Comparison of ENCODE assay signal across 1 cellular context in the genomic region with DNA sequence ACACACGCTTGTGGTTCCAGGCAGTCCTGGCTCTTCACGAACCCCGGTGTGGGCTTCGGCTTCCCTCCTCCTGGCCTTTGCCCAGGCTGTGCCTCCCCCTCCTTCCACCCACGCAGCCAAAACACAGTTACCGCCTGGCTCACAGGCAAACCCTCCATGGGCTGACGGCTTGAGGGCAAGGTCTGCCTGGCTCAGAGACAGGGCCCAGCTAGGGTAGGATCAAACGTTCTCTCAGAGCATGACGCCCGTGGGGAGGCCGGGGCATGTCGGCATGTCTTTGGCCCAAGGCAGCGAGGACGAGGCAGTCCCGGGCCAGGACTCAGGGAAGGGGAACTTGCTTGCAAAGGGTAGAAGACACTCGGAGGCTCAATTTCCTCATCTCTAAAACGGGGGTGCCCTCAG.
TF ChIP-seq lines count a peak whose summit lies in the region.

No MANE protein-coding gene starts in this region.

TF ChIP-seq in HepG2, 621 proteins besides CTCF, POLR2A, EP300 and RAD21 (continued from another document and continues in another):
- TF ChIP-seq RFX3 (CRISPR knock-in tag; IDR thresholded peaks at IDR 0.05) (no peak), ZNF598 (CRISPR knock-in tag; IDR thresholded peaks at IDR 0.05; ENCODE audit: borderline replicate concordance) (no peak), ZNF451 (CRISPR knock-in tag; IDR thresholded peaks at IDR 0.05) (0 out of 2 replicates have a peak, but pooled peaks have one; percentile 26), ATRX (CRISPR knock-in tag; IDR thresholded peaks at IDR 0.05; ENCODE audit: borderline replicate concordance) (no peak), ZNF607 (CRISPR knock-in tag; IDR thresholded peaks at IDR 0.05; ENCODE audit: borderline replicate concordance) (no peak), HMGXB4 (CRISPR knock-in tag; IDR thresholded peaks at IDR 0.05; ENCODE audit: borderline replicate concordance in 1 of 2, low read depth in 1 of 2) (no peak), ZNF256 (CRISPR knock-in tag; conservative IDR thresholded peaks at IDR 0.05) (no peak), ESRRA (CRISPR knock-in tag; IDR thresholded peaks at IDR 0.05; ENCODE audit: low read depth) (0 out of 2 replicates have a peak, but pooled peaks have one; percentile 41), RBM22 (optimal IDR thresholded peaks at IDR 0.05; ENCODE audit: low read length) (no peak), ZNF318 (CRISPR knock-in tag; IDR thresholded peaks at IDR 0.05) (no peak), MED8 (CRISPR knock-in tag; IDR thresholded peaks at IDR 0.05; ENCODE audit: insufficient replicate concordance) (no peak), CC2D1A (CRISPR knock-in tag; IDR thresholded peaks at IDR 0.05) (no peak), MAFK (conservative IDR thresholded peaks at IDR 0.05 in 1 of 2, IDR thresholded peaks at IDR 0.05 in 1 of 2; ENCODE audit: low read length in 2 of 2) (no peak), MEF2D (CRISPR knock-in tag; IDR thresholded peaks at IDR 0.05) (peak; percentile 25; the same call in 1 of the 2 replicates), JUN (CRISPR knock-in tag; IDR thresholded peaks at IDR 0.05) (0 out of 2 replicates have a peak, but pooled peaks have one; percentile 19), PAF1 (CRISPR knock-in tag; IDR thresholded peaks at IDR 0.05) (no peak), ZNF547 (CRISPR knock-in tag; IDR thresholded peaks at IDR 0.05) (peak; percentile 10; the same call in 1 of the 2 replicates), FOSL2 (CRISPR knock-in tag; IDR thresholded peaks at IDR 0.05) (no peak), KDM6A (CRISPR knock-in tag; IDR thresholded peaks at IDR 0.05; ENCODE audit: low read depth) (0 out of 2 replicates have a peak, but pooled peaks have one; percentile 31), ZNF777 (CRISPR knock-in tag; IDR thresholded peaks at IDR 0.05) (peak; percentile 30; the same call in 1 of the 2 replicates), EED (CRISPR knock-in tag; IDR thresholded peaks at IDR 0.05) (no peak), TOPORS (CRISPR knock-in tag; IDR thresholded peaks at IDR 0.05) (0 out of 2 replicates have a peak, but pooled peaks have one; percentile 38), ZNF703 (CRISPR knock-in tag; IDR thresholded peaks at IDR 0.05; ENCODE audit: borderline replicate concordance) (no peak), CREB1 (IDR thresholded peaks at IDR 0.05) (no peak), CREB1 (CRISPR knock-in tag; IDR thresholded peaks at IDR 0.05) (no peak), SUZ12 (IDR thresholded peaks at IDR 0.05; ENCODE audit: low read depth, low read length) (no peak)
- TF ChIP-seq, protein P1, sequence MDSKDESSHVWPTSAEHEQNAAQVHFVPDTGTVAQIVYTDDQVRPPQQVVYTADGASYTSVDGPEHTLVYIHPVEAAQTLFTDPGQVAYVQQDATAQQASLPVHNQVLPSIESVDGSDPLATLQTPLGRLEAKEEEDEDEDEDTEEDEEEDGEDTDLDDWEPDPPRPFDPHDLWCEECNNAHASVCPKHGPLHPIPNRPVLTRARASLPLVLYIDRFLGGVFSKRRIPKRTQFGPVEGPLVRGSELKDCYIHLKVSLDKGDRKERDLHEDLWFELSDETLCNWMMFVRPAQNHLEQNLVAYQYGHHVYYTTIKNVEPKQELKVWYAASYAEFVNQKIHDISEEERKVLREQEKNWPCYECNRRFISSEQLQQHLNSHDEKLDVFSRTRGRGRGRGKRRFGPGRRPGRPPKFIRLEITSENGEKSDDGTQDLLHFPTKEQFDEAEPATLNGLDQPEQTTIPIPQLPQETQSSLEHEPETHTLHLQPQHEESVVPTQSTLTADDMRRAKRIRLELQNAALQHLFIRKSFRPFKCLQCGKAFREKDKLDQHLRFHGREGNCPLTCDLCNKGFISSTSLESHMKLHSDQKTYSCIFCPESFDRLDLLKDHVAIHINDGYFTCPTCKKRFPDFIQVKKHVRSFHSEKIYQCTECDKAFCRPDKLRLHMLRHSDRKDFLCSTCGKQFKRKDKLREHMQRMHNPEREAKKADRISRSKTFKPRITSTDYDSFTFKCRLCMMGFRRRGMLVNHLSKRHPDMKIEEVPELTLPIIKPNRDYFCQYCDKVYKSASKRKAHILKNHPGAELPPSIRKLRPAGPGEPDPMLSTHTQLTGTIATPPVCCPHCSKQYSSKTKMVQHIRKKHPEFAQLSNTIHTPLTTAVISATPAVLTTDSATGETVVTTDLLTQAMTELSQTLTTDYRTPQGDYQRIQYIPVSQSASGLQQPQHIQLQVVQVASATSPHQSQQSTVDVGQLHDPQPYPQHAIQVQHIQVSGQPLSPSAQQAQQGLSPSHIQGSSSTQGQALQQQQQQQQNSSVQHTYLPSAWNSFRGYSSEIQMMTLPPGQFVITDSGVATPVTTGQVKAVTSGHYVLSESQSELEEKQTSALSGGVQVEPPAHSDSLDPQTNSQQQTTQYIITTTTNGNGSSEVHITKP (CRISPR knock-in tag; IDR thresholded peaks at IDR 0.05; ENCODE audit: low read depth): no peak
- TF ChIP-seq, protein P2, sequence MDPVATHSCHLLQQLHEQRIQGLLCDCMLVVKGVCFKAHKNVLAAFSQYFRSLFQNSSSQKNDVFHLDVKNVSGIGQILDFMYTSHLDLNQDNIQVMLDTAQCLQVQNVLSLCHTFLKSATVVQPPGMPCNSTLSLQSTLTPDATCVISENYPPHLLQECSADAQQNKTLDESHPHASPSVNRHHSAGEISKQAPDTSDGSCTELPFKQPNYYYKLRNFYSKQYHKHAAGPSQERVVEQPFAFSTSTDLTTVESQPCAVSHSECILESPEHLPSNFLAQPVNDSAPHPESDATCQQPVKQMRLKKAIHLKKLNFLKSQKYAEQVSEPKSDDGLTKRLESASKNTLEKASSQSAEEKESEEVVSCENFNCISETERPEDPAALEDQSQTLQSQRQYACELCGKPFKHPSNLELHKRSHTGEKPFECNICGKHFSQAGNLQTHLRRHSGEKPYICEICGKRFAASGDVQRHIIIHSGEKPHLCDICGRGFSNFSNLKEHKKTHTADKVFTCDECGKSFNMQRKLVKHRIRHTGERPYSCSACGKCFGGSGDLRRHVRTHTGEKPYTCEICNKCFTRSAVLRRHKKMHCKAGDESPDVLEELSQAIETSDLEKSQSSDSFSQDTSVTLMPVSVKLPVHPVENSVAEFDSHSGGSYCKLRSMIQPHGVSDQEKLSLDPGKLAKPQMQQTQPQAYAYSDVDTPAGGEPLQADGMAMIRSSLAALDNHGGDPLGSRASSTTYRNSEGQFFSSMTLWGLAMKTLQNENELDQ (CRISPR knock-in tag; IDR thresholded peaks at IDR 0.05; ENCODE audit: borderline replicate concordance): no peak
- TF ChIP-seq, protein P3, sequence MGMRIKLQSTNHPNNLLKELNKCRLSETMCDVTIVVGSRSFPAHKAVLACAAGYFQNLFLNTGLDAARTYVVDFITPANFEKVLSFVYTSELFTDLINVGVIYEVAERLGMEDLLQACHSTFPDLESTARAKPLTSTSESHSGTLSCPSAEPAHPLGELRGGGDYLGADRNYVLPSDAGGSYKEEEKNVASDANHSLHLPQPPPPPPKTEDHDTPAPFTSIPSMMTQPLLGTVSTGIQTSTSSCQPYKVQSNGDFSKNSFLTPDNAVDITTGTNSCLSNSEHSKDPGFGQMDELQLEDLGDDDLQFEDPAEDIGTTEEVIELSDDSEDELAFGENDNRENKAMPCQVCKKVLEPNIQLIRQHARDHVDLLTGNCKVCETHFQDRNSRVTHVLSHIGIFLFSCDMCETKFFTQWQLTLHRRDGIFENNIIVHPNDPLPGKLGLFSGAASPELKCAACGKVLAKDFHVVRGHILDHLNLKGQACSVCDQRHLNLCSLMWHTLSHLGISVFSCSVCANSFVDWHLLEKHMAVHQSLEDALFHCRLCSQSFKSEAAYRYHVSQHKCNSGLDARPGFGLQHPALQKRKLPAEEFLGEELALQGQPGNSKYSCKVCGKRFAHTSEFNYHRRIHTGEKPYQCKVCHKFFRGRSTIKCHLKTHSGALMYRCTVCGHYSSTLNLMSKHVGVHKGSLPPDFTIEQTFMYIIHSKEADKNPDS (CRISPR knock-in tag; IDR thresholded peaks at IDR 0.05): no peak
- TF ChIP-seq, protein P4, sequence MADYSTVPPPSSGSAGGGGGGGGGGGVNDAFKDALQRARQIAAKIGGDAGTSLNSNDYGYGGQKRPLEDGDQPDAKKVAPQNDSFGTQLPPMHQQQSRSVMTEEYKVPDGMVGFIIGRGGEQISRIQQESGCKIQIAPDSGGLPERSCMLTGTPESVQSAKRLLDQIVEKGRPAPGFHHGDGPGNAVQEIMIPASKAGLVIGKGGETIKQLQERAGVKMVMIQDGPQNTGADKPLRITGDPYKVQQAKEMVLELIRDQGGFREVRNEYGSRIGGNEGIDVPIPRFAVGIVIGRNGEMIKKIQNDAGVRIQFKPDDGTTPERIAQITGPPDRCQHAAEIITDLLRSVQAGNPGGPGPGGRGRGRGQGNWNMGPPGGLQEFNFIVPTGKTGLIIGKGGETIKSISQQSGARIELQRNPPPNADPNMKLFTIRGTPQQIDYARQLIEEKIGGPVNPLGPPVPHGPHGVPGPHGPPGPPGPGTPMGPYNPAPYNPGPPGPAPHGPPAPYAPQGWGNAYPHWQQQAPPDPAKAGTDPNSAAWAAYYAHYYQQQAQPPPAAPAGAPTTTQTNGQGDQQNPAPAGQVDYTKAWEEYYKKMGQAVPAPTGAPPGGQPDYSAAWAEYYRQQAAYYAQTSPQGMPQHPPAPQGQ (CRISPR knock-in tag; IDR thresholded peaks at IDR 0.05; ENCODE audit: borderline replicate concordance): no peak
- TF ChIP-seq, protein P5, sequence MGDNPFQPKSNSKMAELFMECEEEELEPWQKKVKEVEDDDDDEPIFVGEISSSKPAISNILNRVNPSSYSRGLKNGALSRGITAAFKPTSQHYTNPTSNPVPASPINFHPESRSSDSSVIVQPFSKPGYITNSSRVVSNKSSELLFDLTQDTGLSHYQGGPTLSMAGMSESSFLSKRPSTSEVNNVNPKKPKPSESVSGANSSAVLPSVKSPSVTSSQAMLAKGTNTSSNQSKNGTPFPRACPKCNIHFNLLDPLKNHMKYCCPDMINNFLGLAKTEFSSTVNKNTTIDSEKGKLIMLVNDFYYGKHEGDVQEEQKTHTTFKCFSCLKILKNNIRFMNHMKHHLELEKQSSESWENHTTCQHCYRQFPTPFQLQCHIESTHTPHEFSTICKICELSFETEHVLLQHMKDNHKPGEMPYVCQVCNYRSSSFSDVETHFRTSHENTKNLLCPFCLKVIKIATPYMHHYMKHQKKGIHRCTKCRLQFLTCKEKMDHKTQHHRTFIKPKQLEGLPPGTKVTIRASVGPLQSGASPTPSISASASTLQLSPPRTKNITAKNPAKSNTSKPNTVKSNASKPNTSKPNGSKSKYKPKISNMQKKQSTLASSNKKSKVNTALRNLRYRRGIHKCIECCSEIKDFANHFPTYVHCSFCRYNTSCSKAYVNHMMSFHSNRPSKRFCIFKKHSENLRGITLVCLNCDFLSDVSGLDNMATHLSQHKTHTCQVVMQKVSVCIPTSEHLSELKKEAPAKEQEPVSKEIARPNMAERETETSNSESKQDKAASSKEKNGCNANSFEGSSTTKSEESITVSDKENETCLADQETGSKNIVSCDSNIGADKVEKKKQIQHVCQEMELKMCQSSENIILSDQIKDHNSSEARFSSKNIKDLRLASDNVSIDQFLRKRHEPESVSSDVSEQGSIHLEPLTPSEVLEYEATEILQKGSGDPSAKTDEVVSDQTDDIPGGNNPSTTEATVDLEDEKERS (CRISPR knock-in tag; IDR thresholded peaks at IDR 0.05): no peak
